ENCODE assay signal across 8 cellular contexts in genomic region chr11:209275-210121, GRCh38. TPM values are rescaled to one million over a fixed set of nuclear protein-coding genes. Genes with fewer than 3 reads are reported as not detected.
DNase-seq lines count a peak whose midpoint lies in the region; ATAC-seq, FAIRE-seq and TF ChIP-seq lines count a peak whose summit lies in the region.

No MANE protein-coding gene starts in this region.

- H3K4me3 ChIP-seq in K562 (peak overlapping the region; percentile 96), lung (peak overlapping the region; percentile 61), urinary bladder (ENCODE audit: low read depth, low read length) (peak overlapping the region; percentile 67)

- TF ChIP-seq RAD21 in K562 (CRISPR knock-in tag; conservative IDR thresholded peaks at IDR 0.05 in 1 of 2, IDR thresholded peaks at IDR 0.05 in 1 of 2), result no peak

- H2AFZ ChIP-seq in K562 (ENCODE audit: low read depth, low read length), result no peak overlapping the region

- in situ Hi-C loops in K562 (cut with MboI), result loop anchor here (10.0 kb wide), 1 partner anchor 155 kb away; the partner anchor contains the start of gene B4GALNT4

- H3K9me3 ChIP-seq in K562 (replicated peaks; ENCODE audit: control insufficient read depth, insufficient read depth, low read depth, low read length), result no peaks in the 10 kb centered on the region
- H3K9me3 ChIP-seq in lung (ENCODE audit: control insufficient read depth in 2 of 2, insufficient read depth in 1 of 2, low read length in 1 of 2), result no peaks in the 10 kb centered on the region

- peak overlapping the region; percentile 97 for H3K27ac Mint-ChIP-seq in stimulated activated naive CD8-positive, alpha-beta T cell treated with anti-CD3 and anti-CD28 coated beads, Interleukin-15, Interleukin-2, amounts not matched to agents 100 ng/mL and 50 ng/mL, for 24 hours

- H3K4me1 ChIP-seq in K562 (replicated peaks in 1 of 2; ENCODE audit: control insufficient read depth in 2 of 2, insufficient read depth in 2 of 2, low read length in 2 of 2) (peaks cover 25 to 54% of the 10 kb centered on the region in 2 experiments; a peak in 4 of 5 replicates), lung (ENCODE audit: control insufficient read depth in 2 of 2, insufficient read depth in 2 of 2, low read length in 2 of 2) (peaks cover 0 to 18% of the 10 kb centered on the region in 2 donors), urinary bladder (ENCODE audit: insufficient read depth) (no peaks in the 10 kb centered on the region)

- H3K9me3 Mint-ChIP-seq in stimulated activated naive CD8-positive, alpha-beta T cell treated with anti-CD3 and anti-CD28 coated beads, Interleukin-15, Interleukin-2, amounts not matched to agents 100 ng/mL and 50 ng/mL, for 24 hours, result no peaks in the 10 kb centered on the region

- WGBS in K562 (ENCODE audit: insufficient coverage, low coverage, missing lambda C conversion rate), result 60% methylated on average over 23 of the region's 29 CpGs
- WGBS in lung, 2 donors, result 48 to 58% methylated on average over 29 of the region's 29 CpGs
- WGBS in urinary bladder, result 50% methylated on average over 29 of the region's 29 CpGs

- FAIRE-seq in K562 (lab: Jason Lieb, UNC), result no peak

- POLR2A ChIA-PET in K562 (lab: Yijun Ruan, JAX), result interaction anchor here (0.6 to 3.1 kb wide), 3 partner anchors 8 to 155 kb away, joined by 3 to 63 read pairs (median 3); no protein-coding TSS in a partner anchor

- peaks cover 10% of the 10 kb centered on the region for H3K9me1 ChIP-seq in K562 (ENCODE audit: control insufficient read depth, insufficient read depth, low read length)

- H3K4me2 ChIP-seq in K562 (ENCODE audit: insufficient read depth, low read length), result peak overlapping the region; percentile 92

- H4K20me1 ChIP-seq in K562 (replicated peaks; ENCODE audit: control insufficient read depth, insufficient read depth, low read length), result peaks cover 30% of the 10 kb centered on the region; the same call in 1 of the 2 replicates

- no peak for DNase-seq in stimulated activated naive CD8-positive, alpha-beta T cell treated with anti-CD3 and anti-CD28 coated beads, Interleukin-15, Interleukin-2, amounts not matched to agents 100 U/mL and 50 U/mL, for 24 hours
- DNase-seq in K562 (ENCODE audit: extremely low read depth in 1 of 4, low spot score in 3 of 4), result no peak
- DNase-seq in lung (ENCODE audit: low spot score), result no peak
- no peak for DNase-seq in foreskin melanocyte

- H3K36me3 Mint-ChIP-seq in stimulated activated naive CD8-positive, alpha-beta T cell treated with anti-CD3 and anti-CD28 coated beads, Interleukin-15, Interleukin-2, amounts not matched to agents 100 ng/mL and 50 ng/mL, for 24 hours (ENCODE audit: low read depth), result peaks cover 43% of the 10 kb centered on the region

- H3K36me3 ChIP-seq in K562 (ENCODE audit: control insufficient read depth, insufficient read depth, low read length), result peaks cover 77% of the 10 kb centered on the region
- peaks cover 8 to 48% of the 10 kb centered on the region in 2 donors for H3K36me3 ChIP-seq in lung (ENCODE audit: control insufficient read depth in 2 of 2, insufficient read depth in 2 of 2, low read length in 2 of 2)
- H3K36me3 ChIP-seq in urinary bladder (ENCODE audit: insufficient read depth), result peaks cover 4% of the 10 kb centered on the region

- no peak for ATAC-seq in stimulated activated naive CD8-positive, alpha-beta T cell treated with anti-CD3 and anti-CD28 coated beads, Interleukin-15, Interleukin-2, amounts not matched to agents 100 U/mL and 50 U/mL, for 24 hours
- no peak for ATAC-seq in K562
- ATAC-seq in lung (ENCODE audit: insufficient read depth, low FRiP score), result no peak
- no peak for ATAC-seq in HG02763 (IDR thresholded peaks at IDR 0.05; ENCODE audit: unreplicated experiment)
- ATAC-seq in HG03354 (IDR thresholded peaks at IDR 0.05; ENCODE audit: poor library complexity, severe bottlenecking, unreplicated experiment), result no peak

- H3K4me3 Mint-ChIP-seq in stimulated activated naive CD8-positive, alpha-beta T cell treated with anti-CD3 and anti-CD28 coated beads, Interleukin-15, Interleukin-2, amounts not matched to agents 100 ng/mL and 50 ng/mL, for 24 hours, result peak overlapping the region; percentile 99

- intact Hi-C loops in K562 (cut with micrococcal nuclease), result no loop called here

- H3K27me3 ChIP-seq in K562 (ENCODE audit: control insufficient read depth in 2 of 2, insufficient read depth in 2 of 2, low read length in 2 of 2) (no peaks in the 10 kb centered on the region; a peak in 1 of 5 replicates), lung (ENCODE audit: control insufficient read depth, insufficient read depth) (no peaks in the 10 kb centered on the region)

- H3K9ac ChIP-seq in K562 (ENCODE audit: insufficient read depth in 1 of 2, low read depth in 2 of 2, low read length in 2 of 2), result peak overlapping the region; percentile 97 to 98

- no peak for TF ChIP-seq CTCF in K562 (IDR thresholded peaks at IDR 0.05 in 2 of 3, conservative IDR thresholded peaks at IDR 0.05 in 1 of 3; ENCODE audit: insufficient read depth in 2 of 3, low read depth in 1 of 3, low read length in 3 of 3)
- TF ChIP-seq CTCF in lung (IDR thresholded peaks at IDR 0.05; ENCODE audit: control extremely low read depth, extremely low read depth), result no peak

- H3K4me1 Mint-ChIP-seq in stimulated activated naive CD8-positive, alpha-beta T cell treated with anti-CD3 and anti-CD28 coated beads, Interleukin-15, Interleukin-2, amounts not matched to agents 100 ng/mL and 50 ng/mL, for 24 hours (ENCODE audit: low read depth), result peaks cover 43% of the 10 kb centered on the region

- no TSS peak for BruUV-seq in K562 (replicated peaks; lab: Mats Ljungman, UMichigan)

- TF ChIP-seq POLR2A in K562 (conservative IDR thresholded peaks at IDR 0.05), result no peak

- H3K79me2 ChIP-seq in K562 (ENCODE audit: control insufficient read depth, insufficient read depth, low read length), result peaks cover 64% of the 10 kb centered on the region

- TF ChIP-seq EP300 in K562 (IDR thresholded peaks at IDR 0.05; ENCODE audit: low read length), result no peak

- H3K27me3 Mint-ChIP-seq in stimulated activated naive CD8-positive, alpha-beta T cell treated with anti-CD3 and anti-CD28 coated beads, Interleukin-15, Interleukin-2, amounts not matched to agents 100 ng/mL and 50 ng/mL, for 24 hours, result no peaks in the 10 kb centered on the region

- peak overlapping the region; percentile 93; the same call in 2 of the 3 replicates for H3K27ac ChIP-seq in K562 (ENCODE audit: extremely low read depth, low read depth, low read length)
- H3K27ac ChIP-seq in lung (ENCODE audit: low read depth in 1 of 2, low read length in 1 of 2), result peak overlapping the region; percentile 73 to 97
- no peak overlapping the region for H3K27ac ChIP-seq in urinary bladder (ENCODE audit: low read depth)

- CTCF ChIA-PET in K562 (lab: Yijun Ruan, JAX; ENCODE audit: low intra/inter-chr PET ratio), result no interaction called here

RNA-seq across cellular contexts. Expression of gene RIC8A, which starts 2.0 kb away (rescaled TPM):
- 113 and 349 TPM in 2 replicates for total RNA-seq in K562 (2011; cell fraction: chromatin; rRNA removed; ENCODE audit: low replicate concordance)
- 221 and 252 TPM in 2 replicates for total RNA-seq in K562 (2011; cell fraction: nucleolus; rRNA removed)
- total RNA-seq in K562 (2011; cell fraction: nucleoplasm; rRNA removed), result 129 and 148 TPM in 2 replicates
- total RNA-seq in K562 (2014; rRNA removed) (92.6 and 135 TPM in 2 replicates), K562 (2014; rRNA removed; fragmentation: Illumina TruSeq; extraction: Trizol) (43.5 and 50.6 TPM in 2 replicates), K562 (2015; rRNA removed; fragmentation: Illumina TruSeq; extraction: Trizol) (85.8 and 86.3 TPM in 2 replicates), K562 (2021) (103 and 108 TPM in 2 replicates), lung (100 to 1,000 TPM; 104 to 122 TPM), urinary bladder (60.2 TPM)
- polyA plus RNA-seq in K562 (2011; rRNA removed) (72.1 and 81.8 TPM in 2 replicates), K562 (2014; fragmentation: Illumina TruSeq; extraction: Trizol) (88.1 and 93.2 TPM in 2 replicates), K562 (2014; fragmentation: Nextera tagmentation; extraction: Ambion mirVana) (10 to 100 TPM; 10.7 to 13.6 TPM), K562 (2014; rRNA removed) (69.6 and 109 TPM in 2 replicates), lung (10 to 100 TPM; 52.1 to 83.2 TPM), urinary bladder (90.8 TPM)
- 86.8 and 148 TPM in 2 replicates for polyA plus RNA-seq in K562 (2011; cell fraction: cytosol; rRNA removed)
- polyA plus RNA-seq in K562 (2011; cell fraction: nucleus; rRNA removed), result 298 and 428 TPM in 2 replicates
- polyA plus RNA-seq in K562 (2012), result 79.6 and 101 TPM in 2 replicates
- polyA minus RNA-seq in K562 (2011; rRNA and poly(A)+ RNA removed), result 54.7 and 72.9 TPM in 2 replicates
- 45.9 and 91.2 TPM in 2 replicates for polyA minus RNA-seq in K562 (2011; cell fraction: cytosol; rRNA and poly(A)+ RNA removed)
- 83.9 and 102 TPM in 2 replicates for polyA minus RNA-seq in K562 (2011; cell fraction: nucleus; rRNA and poly(A)+ RNA removed)

RNA-seq across cellular contexts. Expression of gene BET1L, which starts 2.3 kb away (rescaled TPM):
- 168 and 375 TPM in 2 replicates for total RNA-seq in K562 (2011; cell fraction: chromatin; rRNA removed; ENCODE audit: low replicate concordance)
- 219 and 250 TPM in 2 replicates for total RNA-seq in K562 (2011; cell fraction: nucleolus; rRNA removed)
- total RNA-seq in K562 (2011; cell fraction: nucleoplasm; rRNA removed), result 182 and 198 TPM in 2 replicates
- total RNA-seq in K562 (2014; rRNA removed) (18.3 and 26.8 TPM in 2 replicates), K562 (2014; rRNA removed; fragmentation: Illumina TruSeq; extraction: Trizol) (12.6 and 18.8 TPM in 2 replicates), K562 (2015; rRNA removed; fragmentation: Illumina TruSeq; extraction: Trizol) (19.9 and 21.3 TPM in 2 replicates), K562 (2021) (55.9 and 59.7 TPM in 2 replicates), lung (10 to 100 TPM; 29.7 to 58.7 TPM), urinary bladder (17.7 TPM)
- polyA plus RNA-seq in K562 (2011; rRNA removed) (69.1 and 111 TPM in 2 replicates), K562 (2014; fragmentation: Illumina TruSeq; extraction: Trizol) (65.3 and 66.3 TPM in 2 replicates), K562 (2014; fragmentation: Nextera tagmentation; extraction: Ambion mirVana) (10 to 100 TPM in 1 of 2 experiments, 1 to 10 TPM in 1; 9.9 to 12.1 TPM), K562 (2014; rRNA removed) (41.1 and 49.5 TPM in 2 replicates), lung (10 to 100 TPM; 30.1 to 49.9 TPM), urinary bladder (49.8 TPM)
- polyA plus RNA-seq in K562 (2011; cell fraction: cytosol; rRNA removed), result 133 and 146 TPM in 2 replicates
- polyA plus RNA-seq in K562 (2011; cell fraction: nucleus; rRNA removed), result 154 and 183 TPM in 2 replicates
- polyA plus RNA-seq in K562 (2012), result 42.7 and 71.4 TPM in 2 replicates
- polyA minus RNA-seq in K562 (2011; rRNA and poly(A)+ RNA removed), result 80.3 and 82.9 TPM in 2 replicates
- polyA minus RNA-seq in K562 (2011; cell fraction: cytosol; rRNA and poly(A)+ RNA removed), result 38.7 and 41.0 TPM in 2 replicates
- polyA minus RNA-seq in K562 (2011; cell fraction: nucleus; rRNA and poly(A)+ RNA removed), result 94.4 and 132 TPM in 2 replicates

RNA-seq across cellular contexts. Expression of gene SCGB1C1, which starts 16.6 kb away (rescaled TPM):
- not detected in 2 replicates for total RNA-seq in K562 (2011; cell fraction: chromatin; rRNA removed; ENCODE audit: low replicate concordance)
- total RNA-seq in K562 (2011; cell fraction: nucleolus; rRNA removed), result not detected in 2 replicates
- not detected in 2 replicates for total RNA-seq in K562 (2011; cell fraction: nucleoplasm; rRNA removed)
- not detected in 2 replicates for total RNA-seq in K562 (2014; rRNA removed)
- not detected in 2 replicates for total RNA-seq in K562 (2014; rRNA removed; fragmentation: Illumina TruSeq; extraction: Trizol)
- total RNA-seq in K562 (2015; rRNA removed; fragmentation: Illumina TruSeq; extraction: Trizol), result not detected in 2 replicates
- not detected in 2 replicates for total RNA-seq in K562 (2021)
- not detected in 2 replicates for polyA plus RNA-seq in K562 (2011; rRNA removed)
- polyA plus RNA-seq in K562 (2011; cell fraction: cytosol; rRNA removed), result not detected in 2 replicates
- polyA plus RNA-seq in K562 (2011; cell fraction: nucleus; rRNA removed), result not detected in 2 replicates
- polyA plus RNA-seq in K562 (2012), result not detected in 2 replicates
- not detected in 2 replicates for polyA plus RNA-seq in K562 (2014; fragmentation: Illumina TruSeq; extraction: Trizol)
- polyA plus RNA-seq in K562 (2014; fragmentation: Nextera tagmentation; extraction: Ambion mirVana), result not detected
- polyA plus RNA-seq in K562 (2014; rRNA removed), result not detected in 2 replicates
- not detected in 2 replicates for polyA minus RNA-seq in K562 (2011; rRNA and poly(A)+ RNA removed)
- polyA minus RNA-seq in K562 (2011; cell fraction: cytosol; rRNA and poly(A)+ RNA removed), result not detected in 2 replicates
- not detected in 2 replicates for polyA minus RNA-seq in K562 (2011; cell fraction: nucleus; rRNA and poly(A)+ RNA removed)
- total RNA-seq in lung, result not detected
- not detected for polyA plus RNA-seq in lung
- not detected for total RNA-seq in urinary bladder
- polyA plus RNA-seq in urinary bladder, result not detected

RNA-seq across cellular contexts. Expression of gene SIRT3, which starts 26.6 kb away (rescaled TPM):
- 63.3 and 67.6 TPM in 2 replicates for total RNA-seq in K562 (2011; cell fraction: chromatin; rRNA removed; ENCODE audit: low replicate concordance)
- total RNA-seq in K562 (2011; cell fraction: nucleolus; rRNA removed), result 36.5 and 39.2 TPM in 2 replicates
- 42.6 and 50.4 TPM in 2 replicates for total RNA-seq in K562 (2011; cell fraction: nucleoplasm; rRNA removed)
- total RNA-seq in K562 (2014; rRNA removed) (13.3 and 14.5 TPM in 2 replicates), K562 (2014; rRNA removed; fragmentation: Illumina TruSeq; extraction: Trizol) (8.6 and 8.7 TPM in 2 replicates), K562 (2015; rRNA removed; fragmentation: Illumina TruSeq; extraction: Trizol) (8.2 and 10.0 TPM in 2 replicates), K562 (2021) (14.9 and 15.2 TPM in 2 replicates), lung (10 to 100 TPM; 16.0 to 21.2 TPM), urinary bladder (7.3 TPM)
- polyA plus RNA-seq in K562 (2011; rRNA removed) (21.0 and 21.2 TPM in 2 replicates), K562 (2014; fragmentation: Illumina TruSeq; extraction: Trizol) (18.4 and 20.5 TPM in 2 replicates), K562 (2014; fragmentation: Nextera tagmentation; extraction: Ambion mirVana) (1 to 10 TPM; 1.9 to 2.9 TPM), K562 (2014; rRNA removed) (23.8 and 27.5 TPM in 2 replicates), lung (10 to 100 TPM; 14.6 to 16.9 TPM), urinary bladder (21.7 TPM)
- polyA plus RNA-seq in K562 (2011; cell fraction: cytosol; rRNA removed), result 28.7 and 34.0 TPM in 2 replicates
- 35.7 and 37.1 TPM in 2 replicates for polyA plus RNA-seq in K562 (2011; cell fraction: nucleus; rRNA removed)
- polyA plus RNA-seq in K562 (2012), result 19.8 and 24.0 TPM in 2 replicates
- polyA minus RNA-seq in K562 (2011; rRNA and poly(A)+ RNA removed), result 15.4 and 17.4 TPM in 2 replicates
- 5.5 and 16.2 TPM in 2 replicates for polyA minus RNA-seq in K562 (2011; cell fraction: cytosol; rRNA and poly(A)+ RNA removed)
- 10.7 and 13.6 TPM in 2 replicates for polyA minus RNA-seq in K562 (2011; cell fraction: nucleus; rRNA and poly(A)+ RNA removed)

RNA-seq across cellular contexts. Expression of gene PSMD13, which starts 27.3 kb away (rescaled TPM):
- 209 and 273 TPM in 2 replicates for total RNA-seq in K562 (2011; cell fraction: chromatin; rRNA removed; ENCODE audit: low replicate concordance)
- 153 and 159 TPM in 2 replicates for total RNA-seq in K562 (2011; cell fraction: nucleolus; rRNA removed)
- 172 and 176 TPM in 2 replicates for total RNA-seq in K562 (2011; cell fraction: nucleoplasm; rRNA removed)
- 279 and 309 TPM in 2 replicates for total RNA-seq in K562 (2014; rRNA removed)
- total RNA-seq in K562 (2014; rRNA removed; fragmentation: Illumina TruSeq; extraction: Trizol), result 199 and 209 TPM in 2 replicates
- total RNA-seq in K562 (2015; rRNA removed; fragmentation: Illumina TruSeq; extraction: Trizol), result 176 and 185 TPM in 2 replicates
- total RNA-seq in K562 (2021), result 236 and 254 TPM in 2 replicates
- polyA plus RNA-seq in K562 (2011; rRNA removed), result 225 and 267 TPM in 2 replicates
- polyA plus RNA-seq in K562 (2011; cell fraction: cytosol; rRNA removed), result 208 and 225 TPM in 2 replicates
- polyA plus RNA-seq in K562 (2011; cell fraction: nucleus; rRNA removed), result 238 and 252 TPM in 2 replicates
- 146 and 216 TPM in 2 replicates for polyA plus RNA-seq in K562 (2012)
- polyA plus RNA-seq in K562 (2014; fragmentation: Illumina TruSeq; extraction: Trizol), result 225 and 237 TPM in 2 replicates
- polyA plus RNA-seq in K562 (2014; fragmentation: Nextera tagmentation; extraction: Ambion mirVana), result 100 to 1,000 TPM; 370 to 383 TPM
- 292 and 304 TPM in 2 replicates for polyA plus RNA-seq in K562 (2014; rRNA removed)
- 144 and 174 TPM in 2 replicates for polyA minus RNA-seq in K562 (2011; rRNA and poly(A)+ RNA removed)
- polyA minus RNA-seq in K562 (2011; cell fraction: cytosol; rRNA and poly(A)+ RNA removed), result 61.1 and 89.0 TPM in 2 replicates
- polyA minus RNA-seq in K562 (2011; cell fraction: nucleus; rRNA and poly(A)+ RNA removed), result 54.5 and 75.3 TPM in 2 replicates
- 100 to 1,000 TPM in 1 of 2 donors, 10 to 100 TPM in 1; 75.2 to 131 TPM for total RNA-seq in lung
- polyA plus RNA-seq in lung, result 100 to 1,000 TPM; 158 to 184 TPM
- total RNA-seq in urinary bladder, result 58.5 TPM
- 102 TPM for polyA plus RNA-seq in urinary bladder
